ENCODE assay signal across 16 cellular contexts in genomic region chr12:6172086-6172485, GRCh38. TPM values are rescaled to one million over a fixed set of nuclear protein-coding genes. Genes with fewer than 3 reads are reported as not detected.
"Had no signal": no experiment of that assay in that cellular context is flagged by ENCODE, and none has a peak within 500 bp of the region (broad histone marks: within the 10 kb centered on the region; RNA-seq: fewer than 3 reads in every experiment).

No MANE protein-coding gene starts in this region.

- H3K4me3 ChIP-seq: ascending aorta, breast epithelium, ovary, skin epidermis, suprapubic skin had no signal

- H3K27me3 ChIP-seq: ascending aorta, breast epithelium, ovary, suprapubic skin had no signal

- H3K36me3 ChIP-seq: ascending aorta, breast epithelium, ovary, suprapubic skin had no signal

- H3K27ac ChIP-seq: ovary, suprapubic skin had no signal

- H3K9me3 ChIP-seq: ascending aorta, breast epithelium, ovary, suprapubic skin had no signal

- H3K4me1 ChIP-seq: breast epithelium had no signal

- ATAC-seq: effector memory CD8-positive, alpha-beta T cell; naive thymus-derived CD4-positive, alpha-beta T cell had no signal

- DNase-seq: activated CD4-positive, alpha-beta T cell treated with anti-CD3 and anti-CD28 coated beads, Interleukin-2, amount 50 U/mL, for 1 hour; activated CD8-positive, alpha-beta memory T cell treated with anti-CD3 and anti-CD28 coated beads for 24 hours; activated naive CD4-positive, alpha-beta T cell; effector memory CD8-positive, alpha-beta T cell; hypothalamus; mammary epithelial cell; naive thymus-derived CD4-positive, alpha-beta T cell; stimulated activated CD4-positive, alpha-beta T cell treated with anti-CD3 and anti-CD28 coated beads, Interleukin-4, amount 100 ng/mL, for 4 hours; stimulated activated CD8-positive, alpha-beta memory T cell treated with anti-CD3 and anti-CD28 coated beads, Interleukin-4, amount 100 ng/mL, for 48 hours; stimulated activated naive CD4-positive, alpha-beta T cell treated with Interleukin-2 at 50 U/mL for 16 hours; SW 1271 had no signal

RNA-seq across cellular contexts. Expression of gene VWF, which starts 47.6 kb away (rescaled TPM):
- polyA plus RNA-seq: naive thymus-derived CD4-positive, alpha-beta T cell had no signal
